13 cellular contexts compared by ENCODE assay signal in genomic region chr2:37657471-37657870, GRCh38. TPM values are rescaled to one million over a fixed set of nuclear protein-coding genes. Genes with fewer than 3 reads are reported as not detected.
A peak's percentile ranks its signal among the peaks of the same experiment; 100 is the strongest.
DNase-seq lines count a peak whose midpoint lies in the region; ATAC-seq, FAIRE-seq and TF ChIP-seq lines count a peak whose summit lies in the region.
"Had no signal": no experiment of that assay in that cellular context is flagged by ENCODE, and none has a peak within 500 bp of the region (broad histone marks: within the 10 kb centered on the region; RNA-seq: fewer than 3 reads in every experiment).

No MANE protein-coding gene starts in this region.

- TF ChIP-seq CTCF in MM.1S (IDR thresholded peaks at IDR 0.05; ENCODE audit: low read length) (no peak), neutrophil (IDR thresholded peaks at IDR 0.05) (no peak)

- peak overlapping the region; percentile 80 to 96 (median 92) for H3K27ac Mint-ChIP-seq in CD4-positive, CD25-positive, alpha-beta regulatory T cell
- H3K27ac Mint-ChIP-seq in effector memory CD8-positive, alpha-beta T cell: peak overlapping the region; percentile 91 to 98

- 0 out of 2 replicates have a peak overlapping the region, but pooled peaks have one; percentile 10 for H3K4me2 ChIP-seq in MM.1S (ENCODE audit: low read depth, low read length)

- H3K9me3 Mint-ChIP-seq in CD4-positive, CD25-positive, alpha-beta regulatory T cell: no peaks in the 10 kb centered on the region
- no peaks in the 10 kb centered on the region for H3K9me3 Mint-ChIP-seq in effector memory CD8-positive, alpha-beta T cell

- no peak for ATAC-seq in CD4-positive, CD25-positive, alpha-beta regulatory T cell (ENCODE audit: low read depth in 2 of 2)
- ATAC-seq in effector memory CD8-positive, alpha-beta T cell (replicated peaks): no peak
- ATAC-seq in HG03521 (IDR thresholded peaks at IDR 0.05; ENCODE audit: unreplicated experiment): no peak

- peaks cover 40% of the 10 kb centered on the region for H3F3A ChIP-seq in MM.1S (ENCODE audit: insufficient read depth, low read length)

- H3K36me3 Mint-ChIP-seq in CD4-positive, CD25-positive, alpha-beta regulatory T cell: peaks cover 18% of the 10 kb centered on the region
- H3K36me3 Mint-ChIP-seq in effector memory CD8-positive, alpha-beta T cell (ENCODE audit: insufficient read depth): peaks cover 36% of the 10 kb centered on the region

- H3K9me3 ChIP-seq in CD4-positive, CD25-positive, alpha-beta regulatory T cell (ENCODE audit: control insufficient read depth in 2 of 2, low read length in 2 of 2): no peaks in the 10 kb centered on the region
- H3K9me3 ChIP-seq in MM.1S (replicated peaks; ENCODE audit: insufficient read depth, low read length) (no peaks in the 10 kb centered on the region), neutrophil (no peaks in the 10 kb centered on the region)

- peaks cover 93% of the 10 kb centered on the region for H3K79me2 ChIP-seq in MM.1S (ENCODE audit: low read length)

- peak overlapping the region; percentile 48 for H3K4me3 ChIP-seq in CD4-positive, CD25-positive, alpha-beta regulatory T cell (ENCODE audit: low read depth, low read length)
- H3K4me3 ChIP-seq in MM.1S (ENCODE audit: low read length): no peak overlapping the region
- no peak overlapping the region for H3K4me3 ChIP-seq in neutrophil (ENCODE audit: low read depth in 1 of 2, low read length in 1 of 2)

- TF ChIP-seq POLR2A in GM12891 (IDR thresholded peaks at IDR 0.05; ENCODE audit: low read depth, low read length): no peak

- no peak for FAIRE-seq in GM12891 (lab: Jason Lieb, UNC)
- FAIRE-seq: D721Med had no signal

- no peaks in the 10 kb centered on the region for H3K27me3 ChIP-seq in CD4-positive, CD25-positive, alpha-beta regulatory T cell (ENCODE audit: control insufficient read depth, insufficient read depth, low read length)
- H3K27me3 ChIP-seq in MM.1S (replicated peaks; ENCODE audit: insufficient read depth, low read length) (no peaks in the 10 kb centered on the region), neutrophil (no peaks in the 10 kb centered on the region)

- H3K36me3 ChIP-seq in CD4-positive, CD25-positive, alpha-beta regulatory T cell (ENCODE audit: control insufficient read depth, insufficient read depth, low read length): peaks cover 21% of the 10 kb centered on the region
- no peaks in the 10 kb centered on the region for H3K36me3 ChIP-seq in MM.1S (replicated peaks; ENCODE audit: insufficient read depth, low read length)
- peaks cover 50% of the 10 kb centered on the region for H3K36me3 ChIP-seq in neutrophil

- H3K4me1 Mint-ChIP-seq in CD4-positive, CD25-positive, alpha-beta regulatory T cell: peaks cover 60 to 99% (median 83%) of the 10 kb centered on the region in 4 donors
- peaks cover 77 to 93% of the 10 kb centered on the region in 2 donors for H3K4me1 Mint-ChIP-seq in effector memory CD8-positive, alpha-beta T cell (ENCODE audit: low read depth in 2 of 2)

- peak overlapping the region in 3 of 4 donors; percentile 4 to 60 (median 44) for H3K4me3 Mint-ChIP-seq in CD4-positive, CD25-positive, alpha-beta regulatory T cell
- H3K4me3 Mint-ChIP-seq in effector memory CD8-positive, alpha-beta T cell: peak overlapping the region; percentile 9 to 75

- H4K20me1 ChIP-seq in MM.1S (ENCODE audit: insufficient read depth, low read length): no peaks in the 10 kb centered on the region

- H3K9ac ChIP-seq in MM.1S (ENCODE audit: low read length): no peak overlapping the region

- no peaks in the 10 kb centered on the region for H3K27me3 Mint-ChIP-seq in CD4-positive, CD25-positive, alpha-beta regulatory T cell
- no peaks in the 10 kb centered on the region for H3K27me3 Mint-ChIP-seq in effector memory CD8-positive, alpha-beta T cell

- H3K27ac ChIP-seq in CD4-positive, CD25-positive, alpha-beta regulatory T cell (ENCODE audit: insufficient read depth, low read length, poor library complexity, severe bottlenecking): peak overlapping the region; percentile 76
- H3K27ac ChIP-seq in MM.1S (ENCODE audit: low read length): no peak overlapping the region; the same call in 1 of the 2 replicates
- peak overlapping the region; percentile 96 for H3K27ac ChIP-seq in neutrophil

- H2AFZ ChIP-seq in MM.1S (ENCODE audit: low read length): no peak overlapping the region

- no peaks in the 10 kb centered on the region for H3K9me2 ChIP-seq in MM.1S (replicated peaks; ENCODE audit: insufficient read depth, low read length)

- no peak for DNase-seq in CD4-positive, CD25-positive, alpha-beta regulatory T cell
- DNase-seq in MM.1S (peak; percentile 2), iPS-NIHi11 (ENCODE audit: low spot score) (no peak), GM12891 (ENCODE audit: insufficient read length, low spot score) (no peak)
- no peak for DNase-seq in effector memory CD8-positive, alpha-beta T cell
- no peak for DNase-seq in activated CD4-positive, CD25-positive, alpha-beta regulatory T cell (lab: John Stamatoyannopoulos, UW)
- DNase-seq: activated CD4-positive, CD25-positive, alpha-beta regulatory T cell treated with anti-CD3 and anti-CD28 coated beads, Interleukin-2, amount 50 U/mL, for 72 hours; amygdala; midbrain; stimulated activated CD4-positive, alpha-beta T cell treated with anti-CD3 and anti-CD28 coated beads, Interleukin-2, amount 100 ng/mL, for 24 hours had no signal

- peaks cover 86% of the 10 kb centered on the region for H3K4me1 ChIP-seq in CD4-positive, CD25-positive, alpha-beta regulatory T cell (ENCODE audit: control insufficient read depth, insufficient read depth, low read length, poor library complexity, severe bottlenecking)
- H3K4me1 ChIP-seq in MM.1S (ENCODE audit: low read length) (peaks cover 58% of the 10 kb centered on the region), neutrophil (ENCODE audit: control insufficient read depth in 1 of 2, insufficient read depth in 1 of 2, low read depth in 1 of 2, low read length in 1 of 2) (peaks cover 91 to 94% of the 10 kb centered on the region in 2 experiments)

TF ChIP-seq in GM12891, 5 proteins besides CTCF, POLR2A, EP300 and RAD21:
- no peak for TF ChIP-seq PAX5 (IDR thresholded peaks at IDR 0.05; ENCODE audit: insufficient read depth, low read length, severe bottlenecking)
- TF ChIP-seq TAF1 (IDR thresholded peaks at IDR 0.05; ENCODE audit: low read depth, low read length): no peak
- no peak for TF ChIP-seq POU2F2 (IDR thresholded peaks at IDR 0.05; ENCODE audit: low read depth, low read length)
- TF ChIP-seq POLR2AphosphoS5 (IDR thresholded peaks at IDR 0.05; ENCODE audit: low read depth, low read length): no peak
- no peak for TF ChIP-seq SPI1 (IDR thresholded peaks at IDR 0.05; ENCODE audit: low read depth, low read length)
TF ChIP-seq in GM12891: peak in this region for 0.

RNA-seq across cellular contexts. Expression of gene CDC42EP3, which starts 14.0 kb away (rescaled TPM):
- total RNA-seq in CD4-positive, CD25-positive, alpha-beta regulatory T cell: 36.4 TPM
- 10 to 100 TPM; 57.9 to 81.4 (median 68.5) TPM for polyA plus RNA-seq in CD4-positive, CD25-positive, alpha-beta regulatory T cell
- 12.0 TPM for polyA plus RNA-seq in GM12891 (2012; ENCODE audit: low read depth, missing spikeins)
